Comparison of ENCODE assay signal across 15 cellular contexts in genomic region chr16:70728145-70728544, GRCh38.
"Had no signal": no experiment of that assay in that cellular context is flagged by ENCODE, and none has a peak within 500 bp of the region (broad histone marks: within the 10 kb centered on the region; RNA-seq: fewer than 3 reads in every experiment).

No MANE protein-coding gene starts in this region.

- H3K36me3 ChIP-seq: prostate gland had no signal

- ATAC-seq: activated CD8-positive, alpha-beta T cell treated with anti-CD3 and anti-CD28 coated beads, Interleukin-2, amount 10 ng/mL, durations not matched to agents 7 days and 5 days; activated naive CD4-positive, alpha-beta T cell treated with anti-CD3 and anti-CD28 coated beads, Interleukin-2, amount 50 U/mL, for 72 hours; activated T-cell treated with anti-CD3 and anti-CD28 coated beads, Interleukin-2, amount 50 U/mL, for 72 hours; natural killer cell treated with Interleukin-12 subunit alpha and Interleukin-12 subunit beta and Interleukin-15 and Interleukin-18, amount 100 ng/mL, for 72 hours; WTC11 had no signal

- H3K9me3 ChIP-seq: prostate gland had no signal

- H3K4me3 ChIP-seq: coronary artery, prostate gland had no signal

- H3K27ac ChIP-seq: prostate gland had no signal

- DNase-seq: activated CD4-positive, alpha-beta T cell treated with anti-CD3 and anti-CD28 coated beads for 48 hours; activated CD8-positive, alpha-beta memory T cell treated with anti-CD3 and anti-CD28 coated beads, Interleukin-2, amount 50 U/mL, for 4 hours; activated CD8-positive, alpha-beta T cell treated with anti-CD3 and anti-CD28 coated beads, Interleukin-2, amount 10 ng/mL, durations not matched to agents 7 days and 5 days; activated gamma-delta T cell; activated T-cell treated with anti-CD3 and anti-CD28 coated beads, Interleukin-2, amount 50 U/mL, for 72 hours; central memory CD4-positive, alpha-beta T cell; effector memory CD4-positive, alpha-beta T cell; foreskin fibroblast; glutamatergic neuron; stimulated activated CD4-positive, alpha-beta T cell treated with anti-CD3 and anti-CD28 coated beads, Interleukin-1b, Interleukin-23, amount 100 ng/mL, for 48 hours had no signal
